ENCODE assay signal across 8 cellular contexts in the genomic region with DNA sequence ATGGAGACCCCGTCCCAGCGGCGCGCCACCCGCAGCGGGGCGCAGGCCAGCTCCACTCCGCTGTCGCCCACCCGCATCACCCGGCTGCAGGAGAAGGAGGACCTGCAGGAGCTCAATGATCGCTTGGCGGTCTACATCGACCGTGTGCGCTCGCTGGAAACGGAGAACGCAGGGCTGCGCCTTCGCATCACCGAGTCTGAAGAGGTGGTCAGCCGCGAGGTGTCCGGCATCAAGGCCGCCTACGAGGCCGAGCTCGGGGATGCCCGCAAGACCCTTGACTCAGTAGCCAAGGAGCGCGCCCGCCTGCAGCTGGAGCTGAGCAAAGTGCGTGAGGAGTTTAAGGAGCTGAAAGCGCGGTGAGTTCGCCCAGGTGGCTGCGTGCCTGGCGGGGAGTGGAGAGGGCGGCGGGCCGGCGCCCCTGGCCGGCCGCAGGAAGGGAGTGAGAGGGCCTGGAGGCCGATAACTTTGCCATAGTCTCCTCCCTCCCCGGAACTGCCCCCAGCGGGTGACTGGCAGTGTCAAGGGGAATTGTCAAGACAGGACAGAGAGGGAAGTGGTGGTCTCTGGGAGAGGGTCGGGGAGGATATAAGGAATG.
A peak's percentile ranks its signal among the peaks of the same experiment; 100 is the strongest.
DNase-seq lines count a peak whose midpoint lies in the region; ATAC-seq and TF ChIP-seq lines count a peak whose summit lies in the region.

No MANE protein-coding gene starts in this region.

- peak overlapping the region; percentile 94 for H3K27ac ChIP-seq in ACC112 (ENCODE audit: low read depth, low read length)

- TF ChIP-seq CTCF in NB4 (IDR thresholded peaks at IDR 0.05; ENCODE audit: low read depth, low read length) (no peak), astrocyte of the spinal cord (IDR thresholded peaks at IDR 0.05; ENCODE audit: low read depth, low read length) (no peak)

- H2AFZ ChIP-seq in ACC112 (ENCODE audit: low read length, unreplicated experiment): no peak overlapping the region

- peak; percentile 15 for ATAC-seq in GM18909 (IDR thresholded peaks at IDR 0.05; ENCODE audit: poor library complexity, unreplicated experiment)
- peak; percentile 22 to 26 for ATAC-seq in stimulated activated naive B cell treated with anti-CD40 and anti-IgM and Interleukin-4, amounts not matched to agents 10 μg/mL and 1 μg/mL and 100 μg/mL, for 72 hours (replicated peaks)

- H3K9me3 Mint-ChIP-seq in stimulated activated naive B cell treated with anti-CD40 and anti-IgM and Interleukin-4, amounts not matched to agents 10 μg/mL and 1 μg/mL and 100 μg/mL, for 72 hours: no peaks in the 10 kb centered on the region

- peak overlapping the region; percentile 88 to 92 for H3K4me3 Mint-ChIP-seq in stimulated activated naive B cell treated with anti-CD40 and anti-IgM and Interleukin-4, amounts not matched to agents 10 μg/mL and 1 μg/mL and 100 μg/mL, for 72 hours

- H3K27ac Mint-ChIP-seq in stimulated activated naive B cell treated with anti-CD40 and anti-IgM and Interleukin-4, amounts not matched to agents 10 μg/mL and 1 μg/mL and 100 μg/mL, for 72 hours: peak overlapping the region; percentile 91

- peak overlapping the region; percentile 90 for H3K4me3 ChIP-seq in ACC112 (ENCODE audit: low read depth, low read length)
- H3K4me3 ChIP-seq in NB4 (ENCODE audit: low read depth, low read length): peak overlapping the region; percentile 93
- H3K4me3 ChIP-seq in astrocyte of the spinal cord (ENCODE audit: low read depth, low read length): peak overlapping the region; percentile 94

- peak; percentile 65 for DNase-seq in NB4 (ENCODE audit: low read depth)
- DNase-seq in astrocyte of the spinal cord (ENCODE audit: low read depth, low spot score): no peak
- DNase-seq in iris pigment epithelial cell (ENCODE audit: low read depth): peak; percentile 34
- no peak for DNase-seq in stimulated activated naive B cell treated with anti-CD40 and anti-IgM and Interleukin-4, amounts not matched to agents 10 μg/mL and 1 μg/mL and 100 μg/mL, for 72 hours
- no peak for DNase-seq in SKM-1 (lab: John Stamatoyannopoulos, UW; ENCODE audit: unreplicated experiment)
- no peak for DNase-seq in NCI-H2227 treated with DMSO at 0.1 percent for 48 hours (lab: John Stamatoyannopoulos, UW)

- peaks cover 43 to 74% of the 10 kb centered on the region in 2 donors for H3K4me1 Mint-ChIP-seq in stimulated activated naive B cell treated with anti-CD40 and anti-IgM and Interleukin-4, amounts not matched to agents 10 μg/mL and 1 μg/mL and 100 μg/mL, for 72 hours

- peaks cover 9% of the 10 kb centered on the region; the same call in 1 of the 2 replicates for H3K36me3 ChIP-seq in ACC112 (ENCODE audit: insufficient read depth, low read length)

- H3K4me1 ChIP-seq in ACC112 (ENCODE audit: control insufficient read depth, insufficient read depth, low read length, unreplicated experiment): peaks cover 34% of the 10 kb centered on the region

- TF ChIP-seq POLR2A in NB4 (IDR thresholded peaks at IDR 0.05; ENCODE audit: extremely low read depth, insufficient read length): no peak

- H3K36me3 Mint-ChIP-seq in stimulated activated naive B cell treated with anti-CD40 and anti-IgM and Interleukin-4, amounts not matched to agents 10 μg/mL and 1 μg/mL and 100 μg/mL, for 72 hours: peaks cover 10 to 23% of the 10 kb centered on the region in 2 donors

- peaks cover 0 to 12% of the 10 kb centered on the region in 2 donors for H3K27me3 Mint-ChIP-seq in stimulated activated naive B cell treated with anti-CD40 and anti-IgM and Interleukin-4, amounts not matched to agents 10 μg/mL and 1 μg/mL and 100 μg/mL, for 72 hours

- H3K79me2 ChIP-seq in ACC112 (ENCODE audit: control insufficient read depth, insufficient read depth, low read length, unreplicated experiment): peaks cover 53% of the 10 kb centered on the region

- in situ Hi-C loops in astrocyte of the spinal cord (cut with HindIII; ENCODE audit: low sequenced_read_pairs): no loop called here

- no peaks in the 10 kb centered on the region for H3K27me3 ChIP-seq in ACC112 (ENCODE audit: insufficient read depth, low read length)

Comparison
In these comparisons a context has a peak if more than half of its experiments do, and no peak if none do; other contexts are left out.
1. DNase-seq: peak in NB4 (single experiment) and iris pigment epithelial cell (single experiment); none in astrocyte of the spinal cord (single experiment), stimulated activated naive B cell treated with anti-CD40 and anti-IgM and Interleukin-4, amounts not matched to agents 10 μg/mL and 1 μg/mL and 100 μg/mL, for 72 hours (single experiment), SKM-1 (single experiment) and NCI-H2227 treated with DMSO at 0.1 percent for 48 hours (single experiment).
2. Peak in every context shown above with its lines, with median percentiles within 50 percentile points of each other: H3K4me3 ChIP-seq.